In genomic region chr13:107665926-107666458, GRCh38 we compare ENCODE assay signal across 17 cellular contexts.
DNase-seq lines count a peak whose midpoint lies in the region; FAIRE-seq and TF ChIP-seq lines count a peak whose summit lies in the region.
"Had no signal": no experiment of that assay in that cellular context is flagged by ENCODE, and none has a peak within 500 bp of the region (broad histone marks: within the 10 kb centered on the region; RNA-seq: fewer than 3 reads in every experiment).

No MANE protein-coding gene starts in this region.

- peak; percentile 54 for DNase-seq in GM23248
- peak; percentile 80 for DNase-seq in HT1080 (ENCODE audit: low read depth)
- peak; percentile 4 for DNase-seq in astrocyte (ENCODE audit: low read depth)
- no peak for DNase-seq in NCI-H1436 treated with DMSO at 0.1 percent for 48 hours (lab: John Stamatoyannopoulos, UW)
- no peak for DNase-seq in stimulated activated CD4-positive, alpha-beta T cell treated with anti-CD3 and anti-CD28 coated beads, Interleukin-15, amount 100 ng/mL, for 24 hours
- no peak for DNase-seq in kidney
- DNase-seq: CD8-positive, alpha-beta T cell; COR-L47; DMS153; DMS79 treated with DMSO at 0.1 percent for 48 hours; GF-D8; H7 had no signal

- 0 out of 2 replicates have a peak, but pooled peaks cover 9% of the 10 kb centered on the region for H3K4me1 ChIP-seq in GM23248 (ENCODE audit: insufficient read depth)
- no peaks in the 10 kb centered on the region for H3K4me1 ChIP-seq in astrocyte (ENCODE audit: insufficient read depth, low read length)
- no peaks in the 10 kb centered on the region for H3K4me1 ChIP-seq in kidney (ENCODE audit: control insufficient read depth in 1 of 2, insufficient read depth in 1 of 2, low read depth in 1 of 2, low read length in 2 of 2)
- H3K4me1 ChIP-seq: A549 had no signal

- H3K79me2 ChIP-seq in GM23248 (ENCODE audit: insufficient read depth): peaks cover 63% of the 10 kb centered on the region
- no peaks in the 10 kb centered on the region for H3K79me2 ChIP-seq in astrocyte (ENCODE audit: insufficient read depth, low read length)

- H3K36me3 ChIP-seq in GM23248 (ENCODE audit: low read depth) (no peaks in the 10 kb centered on the region), astrocyte (ENCODE audit: insufficient read depth, low read length) (no peaks in the 10 kb centered on the region), kidney (ENCODE audit: control insufficient read depth in 1 of 2, insufficient read depth in 2 of 2, low read length in 2 of 2) (no peaks in the 10 kb centered on the region)

- no peaks in the 10 kb centered on the region for H3K27me3 Mint-ChIP-seq in astrocyte (ENCODE audit: low read depth, unreplicated experiment)

- H3K36me3 Mint-ChIP-seq in astrocyte (ENCODE audit: low read depth, unreplicated experiment): no peaks in the 10 kb centered on the region
- H3K36me3 Mint-ChIP-seq: CD14-positive monocyte; CD8-positive, alpha-beta T cell had no signal

- H3K4me2 ChIP-seq in GM23248 (ENCODE audit: unreplicated experiment) (no peak overlapping the region), astrocyte (ENCODE audit: low read length) (no peak overlapping the region)
- H3K4me2 ChIP-seq: A549 had no signal

- no peaks in the 10 kb centered on the region for H3K9me3 ChIP-seq in GM23248 (ENCODE audit: low read depth)
- no peaks in the 10 kb centered on the region for H3K9me3 ChIP-seq in astrocyte (ENCODE audit: insufficient read depth, low read depth, low read length)
- no peaks in the 10 kb centered on the region for H3K9me3 ChIP-seq in kidney (ENCODE audit: control insufficient read depth in 1 of 2, low read length in 2 of 2)
- H3K9me3 ChIP-seq: A549 had no signal

- in situ Hi-C loops in GM23248 (cut with MboI): loop anchor here (25.0 kb wide), 1 partner anchor 196 kb away; a partner anchor contains a TSS

- H3K4me3 ChIP-seq in GM23248 (no peak overlapping the region), astrocyte (ENCODE audit: insufficient read depth, low read depth, low read length) (no peak overlapping the region), kidney (ENCODE audit: low read length in 2 of 2) (no peak overlapping the region)
- H3K4me3 ChIP-seq: A549, K562 had no signal

- H3K4me1 Mint-ChIP-seq in astrocyte (ENCODE audit: low read depth, unreplicated experiment): no peaks in the 10 kb centered on the region
- H3K4me1 Mint-ChIP-seq: CD14-positive monocyte had no signal

- no peak overlapping the region for H3K27ac Mint-ChIP-seq in astrocyte (ENCODE audit: unreplicated experiment)
- H3K27ac Mint-ChIP-seq: CD14-positive monocyte; CD8-positive, alpha-beta T cell had no signal

- FAIRE-seq in astrocyte (lab: Jason Lieb, UNC) (no peak), kidney (lab: Jason Lieb, UNC) (no peak)
- FAIRE-seq: A549, D721Med, GM19239, K562 had no signal

- intact Hi-C loops in kidney (cut with DNase I): no loop called here

- no peaks in the 10 kb centered on the region for H4K20me1 ChIP-seq in GM23248 (ENCODE audit: insufficient read depth)
- H4K20me1 ChIP-seq in astrocyte (ENCODE audit: insufficient read depth, low read length): no peaks in the 10 kb centered on the region

- H2AFZ ChIP-seq in GM23248 (no peak overlapping the region), astrocyte (ENCODE audit: low read depth, low read length) (no peak overlapping the region)

- no peak overlapping the region for H3K9ac ChIP-seq in GM23248
- H3K9ac ChIP-seq in astrocyte (ENCODE audit: low read length): no peak overlapping the region
- H3K9ac ChIP-seq in kidney (ENCODE audit: low read length in 2 of 2): no peak overlapping the region

- H3K27ac ChIP-seq in GM23248: no peak overlapping the region
- no peak overlapping the region for H3K27ac ChIP-seq in astrocyte (ENCODE audit: low read depth, low read length)
- H3K27ac ChIP-seq in kidney (ENCODE audit: low read depth in 2 of 2, low read length in 2 of 2): no peak overlapping the region
- H3K27ac ChIP-seq: A549 had no signal

- no peak overlapping the region for H3K4me3 Mint-ChIP-seq in astrocyte (ENCODE audit: unreplicated experiment)
- H3K4me3 Mint-ChIP-seq: CD14-positive monocyte; CD8-positive, alpha-beta T cell had no signal

- peaks cover 22% of the 10 kb centered on the region for H3F3A ChIP-seq in GM23248 (ENCODE audit: insufficient read depth)

- peaks cover 2% of the 10 kb centered on the region for H3K9me3 Mint-ChIP-seq in astrocyte (ENCODE audit: unreplicated experiment)

- WGBS in GM23248 (ENCODE audit: low coverage in 1 of 2, low lambda C conversion rate in 2 of 2, missing lambda C conversion rate in 2 of 2), 2 experiments: 44 to 54% methylated on average over 2 of the region's 2 CpGs

- no peaks in the 10 kb centered on the region for H3K9me2 ChIP-seq in GM23248 (ENCODE audit: insufficient read depth)

- H3K27me3 ChIP-seq in GM23248 (replicated peaks; ENCODE audit: insufficient read depth): no peaks in the 10 kb centered on the region
- H3K27me3 ChIP-seq in astrocyte (ENCODE audit: insufficient read depth, low read length): no peaks in the 10 kb centered on the region

- TF ChIP-seq CTCF in astrocyte (IDR thresholded peaks at IDR 0.05; ENCODE audit: insufficient read depth, low read depth, low read length): no peak
- no peak for TF ChIP-seq CTCF in kidney (IDR thresholded peaks at IDR 0.05; ENCODE audit: borderline replicate concordance, extremely low read depth, insufficient read depth)

Comparison
In these comparisons a context has a peak if more than half of its experiments do, and no peak if none do; other contexts are left out.
1. DNase-seq: peak in GM23248 (single experiment), HT1080 (single experiment) and astrocyte (single experiment); none in NCI-H1436 treated with DMSO at 0.1 percent for 48 hours (single experiment), stimulated activated CD4-positive, alpha-beta T cell treated with anti-CD3 and anti-CD28 coated beads, Interleukin-15, amount 100 ng/mL, for 24 hours (single experiment) and kidney (single experiment).